In genomic region chr1:11649237-11649623, GRCh38 we compare ENCODE assay signal across 20 cellular contexts. TPM values are rescaled to one million over a fixed set of nuclear protein-coding genes. Genes with fewer than 3 reads are reported as not detected.
DNase-seq lines count a peak whose midpoint lies in the region; ATAC-seq, FAIRE-seq and TF ChIP-seq lines count a peak whose summit lies in the region.
"Had no signal": no experiment of that assay in that cellular context is flagged by ENCODE, and none has a peak within 500 bp of the region (broad histone marks: within the 10 kb centered on the region; RNA-seq: fewer than 3 reads in every experiment).

No MANE protein-coding gene starts in this region.

- H3K9me3 ChIP-seq in K562 (replicated peaks; ENCODE audit: control insufficient read depth, insufficient read depth, low read depth, low read length) (no peaks in the 10 kb centered on the region), liver (ENCODE audit: control insufficient read depth in 4 of 4, low read length in 3 of 4) (no peaks in the 10 kb centered on the region), tibial nerve (no peaks in the 10 kb centered on the region)

- TF ChIP-seq EP300 in K562 (IDR thresholded peaks at IDR 0.05; ENCODE audit: low read length) (no peak), tibial nerve (IDR thresholded peaks at IDR 0.05) (no peak)

- TF ChIP-seq RAD21 in K562 (CRISPR knock-in tag; conservative IDR thresholded peaks at IDR 0.05 in 1 of 2, IDR thresholded peaks at IDR 0.05 in 1 of 2), result no peak
- no peak for TF ChIP-seq RAD21 in liver (IDR thresholded peaks at IDR 0.05)

- TF ChIP-seq CTCF in K562 (IDR thresholded peaks at IDR 0.05 in 2 of 3, conservative IDR thresholded peaks at IDR 0.05 in 1 of 3; ENCODE audit: insufficient read depth in 2 of 3, low read depth in 1 of 3, low read length in 3 of 3) (no peak), liver (IDR thresholded peaks at IDR 0.05; ENCODE audit: low read depth, low read length, missing input control) (no peak), tibial nerve (IDR thresholded peaks at IDR 0.05) (no peak)

- FAIRE-seq in K562 (lab: Jason Lieb, UNC), result peak; percentile 55

- no peaks in the 10 kb centered on the region for H3K36me3 ChIP-seq in K562 (ENCODE audit: control insufficient read depth, insufficient read depth, low read length)
- no peaks in the 10 kb centered on the region for H3K36me3 ChIP-seq in liver (ENCODE audit: control insufficient read depth in 4 of 4, insufficient read depth in 3 of 4, low read depth in 1 of 4, low read length in 3 of 4)
- no peaks in the 10 kb centered on the region for H3K36me3 ChIP-seq in tibial nerve

- no peak for ATAC-seq in K562
- ATAC-seq in left ventricle myocardium superior, result no peak

- H3K27me3 ChIP-seq in K562 (ENCODE audit: control insufficient read depth in 2 of 2, insufficient read depth in 2 of 2, low read length in 2 of 2), result no peaks in the 10 kb centered on the region; a peak in 1 of 5 replicates
- no peaks in the 10 kb centered on the region for H3K27me3 ChIP-seq in liver (ENCODE audit: control insufficient read depth in 4 of 4, insufficient read depth in 4 of 4, low read length in 3 of 4)
- H3K27me3 ChIP-seq in tibial nerve, result peaks cover 0 to 11% of the 10 kb centered on the region in 2 donors

- peak in 2 of 3 experiments; percentile 21 to 24 for DNase-seq in NCI-H1417 (lab: John Stamatoyannopoulos, UW)
- DNase-seq in NCI-H1417 treated with DMSO at 0.1 percent for 48 hours (lab: John Stamatoyannopoulos, UW), result no peak
- no peak for DNase-seq in K562 (ENCODE audit: extremely low read depth in 1 of 4, low spot score in 3 of 4)
- no peak for DNase-seq in tibial nerve (ENCODE audit: low spot score in 2 of 2)
- DNase-seq in left ventricle myocardium superior, result no peak
- no peak for DNase-seq in HCEC 1CT
- DNase-seq in NCI-H2029 treated with DMSO at 0.1 percent for 48 hours (lab: John Stamatoyannopoulos, UW), result no peak
- DNase-seq: 8988T; cerebellar nuclear complex; DMS79; NCI-H1048; NCI-H1930; PC-9; Right ventricle myocardium superior; stimulated activated naive CD8-positive, alpha-beta T cell treated with anti-CD3 and anti-CD28 coated beads, Interleukin-15, amount 100 ng/mL, for 72 hours; trophoblast cell had no signal

- TF ChIP-seq POLR2A in K562 (conservative IDR thresholded peaks at IDR 0.05) (no peak), tibial nerve (IDR thresholded peaks at IDR 0.05) (no peak)

- H2AFZ ChIP-seq in K562 (ENCODE audit: low read depth, low read length), result peak overlapping the region; percentile 86
- H2AFZ ChIP-seq: parathyroid adenoma, PC-9 had no signal

- in situ Hi-C loops in K562 (cut with MboI), result no loop called here

- POLR2A ChIA-PET in K562 (lab: Yijun Ruan, JAX), result interaction anchor here (0.5 to 2.2 kb wide), 10 partner anchors 9 to 1398 kb away, joined by 3 to 13 read pairs (median 4); no protein-coding TSS in a partner anchor

- H3K9ac ChIP-seq in K562 (ENCODE audit: insufficient read depth in 1 of 2, low read depth in 2 of 2, low read length in 2 of 2), result peak overlapping the region in 1 of 2 experiments; percentile 86; a peak in 2 of 4 replicates
- H3K9ac ChIP-seq in liver (ENCODE audit: low read depth in 1 of 2, low read length in 2 of 2), result no peak overlapping the region
- H3K9ac ChIP-seq: parathyroid adenoma had no signal

- no TSS peak for BruUV-seq in K562 (replicated peaks; lab: Mats Ljungman, UMichigan)

- intact Hi-C loops in K562 (cut with micrococcal nuclease), result no loop called here
- intact Hi-C loops in left ventricle myocardium superior (cut with micrococcal nuclease), result no loop called here

- H3K79me2 ChIP-seq in K562 (ENCODE audit: control insufficient read depth, insufficient read depth, low read length), result no peaks in the 10 kb centered on the region
- H3K79me2 ChIP-seq: parathyroid adenoma had no signal

- no peaks in the 10 kb centered on the region for H3K9me1 ChIP-seq in K562 (ENCODE audit: control insufficient read depth, insufficient read depth, low read length)

- H3K4me1 ChIP-seq in K562 (replicated peaks in 1 of 2; ENCODE audit: control insufficient read depth in 2 of 2, insufficient read depth in 2 of 2, low read length in 2 of 2), result peaks cover 15 to 54% of the 10 kb centered on the region in 2 experiments; a peak in 4 of 5 replicates
- H3K4me1 ChIP-seq in liver (ENCODE audit: control insufficient read depth in 4 of 4, insufficient read depth in 4 of 4, low read length in 3 of 4), result peaks cover 7 to 33% (median 28%) of the 10 kb centered on the region in 4 donors
- peaks cover 0 to 72% (median 31%) of the 10 kb centered on the region in 4 donors for H3K4me1 ChIP-seq in tibial nerve
- H3K4me1 ChIP-seq: parathyroid adenoma had no signal

- H3K27ac ChIP-seq in K562 (ENCODE audit: extremely low read depth, low read depth, low read length) (no peak overlapping the region), liver (ENCODE audit: low read depth in 1 of 2, low read length in 2 of 2) (peak overlapping the region; percentile 78 to 81), tibial nerve (peak overlapping the region in 3 of 4 donors; percentile 54 to 93 (median 89))
- H3K27ac ChIP-seq: parathyroid adenoma, PC-9 had no signal

- CTCF ChIA-PET in K562 (lab: Yijun Ruan, JAX; ENCODE audit: low intra/inter-chr PET ratio), result interaction anchor here (0.6 to 3.3 kb wide), 4 partner anchors 62 to 244 kb away, joined by 3 to 52 read pairs (median 6); no protein-coding TSS in a partner anchor

- WGBS in K562 (ENCODE audit: insufficient coverage, low coverage, missing lambda C conversion rate), result 12% methylated on average over 8 of the region's 9 CpGs
- WGBS in liver, result 7% methylated on average over 9 of the region's 9 CpGs
- 23 to 25% methylated on average over 9 of the region's 9 CpGs for WGBS in tibial nerve, 2 donors

- no peaks in the 10 kb centered on the region; the same call in 1 of the 2 replicates for H4K20me1 ChIP-seq in K562 (replicated peaks; ENCODE audit: control insufficient read depth, insufficient read depth, low read length)

- peak overlapping the region; percentile 76 for H3K4me2 ChIP-seq in K562 (ENCODE audit: insufficient read depth, low read length)
- H3K4me2 ChIP-seq: PC-9 had no signal

- H3K4me3 ChIP-seq in K562 (peak overlapping the region; percentile 22; the same call in 1 of the 2 replicates), liver (ENCODE audit: low read depth in 1 of 3, low read length in 3 of 3) (peak overlapping the region in 2 of 3 donors; percentile 24 to 38), tibial nerve (peak overlapping the region in 1 of 4 donors; percentile 6)
- H3K4me3 ChIP-seq: PC-9 had no signal

RNA-seq across cellular contexts. Expression of gene FBXO2, which starts 5.0 kb away (rescaled TPM):
- 0.76 and 1.9 TPM in 2 replicates for total RNA-seq in K562 (2011; cell fraction: chromatin; rRNA removed; ENCODE audit: low replicate concordance)
- 1.7 and 1.8 TPM in 2 replicates for total RNA-seq in K562 (2011; cell fraction: nucleolus; rRNA removed)
- total RNA-seq in K562 (2011; cell fraction: nucleoplasm; rRNA removed), result 1.3 and 1.5 TPM in 2 replicates
- total RNA-seq in K562 (2014; rRNA removed) (1.1 and 1.9 TPM in 2 replicates), K562 (2014; rRNA removed; fragmentation: Illumina TruSeq; extraction: Trizol) (0.16 and 0.25 TPM in 2 replicates), K562 (2015; rRNA removed; fragmentation: Illumina TruSeq; extraction: Trizol) (0.22 and 0.41 TPM in 2 replicates), K562 (2021) (1.4 and 1.7 TPM in 2 replicates), liver (1 to 10 TPM; 1.7 to 2.9 TPM), tibial nerve (10 to 100 TPM in 3 of 4 donors, 1 to 10 TPM in 1; 7.5 to 21.0 (median 15.6) TPM), left ventricle myocardium superior (3.9 TPM)
- polyA plus RNA-seq in K562 (2011; rRNA removed) (1.1 and 2.8 TPM in 2 replicates), K562 (2014; fragmentation: Illumina TruSeq; extraction: Trizol) (0.27 and 0.46 TPM in 2 replicates), K562 (2014; fragmentation: Nextera tagmentation; extraction: Ambion mirVana) (under 1 TPM; 0.04 to 0.27 TPM), K562 (2014; rRNA removed) (1.6 and 2.2 TPM in 2 replicates), liver (10 to 100 TPM in 1 of 2 donors, 1 to 10 TPM in 1; 5.0 to 20.9 TPM)
- polyA plus RNA-seq in K562 (2011; cell fraction: cytosol; rRNA removed), result 2.6 and 3.2 TPM in 2 replicates
- polyA plus RNA-seq in K562 (2011; cell fraction: nucleus; rRNA removed), result 4.5 and 6.3 TPM in 2 replicates
- 1.6 and 1.8 TPM in 2 replicates for polyA plus RNA-seq in K562 (2012)
- polyA minus RNA-seq in K562 (2011; rRNA and poly(A)+ RNA removed), result 0.21 and 0.48 TPM in 2 replicates
- polyA minus RNA-seq in K562 (2011; cell fraction: cytosol; rRNA and poly(A)+ RNA removed), result 0.57 and 2.8 TPM in 2 replicates
- polyA minus RNA-seq in K562 (2011; cell fraction: nucleus; rRNA and poly(A)+ RNA removed), result 0.67 and 1.4 TPM in 2 replicates

RNA-seq across cellular contexts. Expression of gene FBXO44, which starts 5.4 kb away (rescaled TPM):
- 25.1 and 57.8 TPM in 2 replicates for total RNA-seq in K562 (2011; cell fraction: chromatin; rRNA removed; ENCODE audit: low replicate concordance)
- total RNA-seq in K562 (2011; cell fraction: nucleolus; rRNA removed), result 47.5 and 48.8 TPM in 2 replicates
- 32.2 and 35.3 TPM in 2 replicates for total RNA-seq in K562 (2011; cell fraction: nucleoplasm; rRNA removed)
- total RNA-seq in K562 (2014; rRNA removed) (11.6 and 14.7 TPM in 2 replicates), K562 (2014; rRNA removed; fragmentation: Illumina TruSeq; extraction: Trizol) (2.6 and 3.9 TPM in 2 replicates), K562 (2015; rRNA removed; fragmentation: Illumina TruSeq; extraction: Trizol) (6.1 and 6.7 TPM in 2 replicates), K562 (2021) (15.7 and 16.4 TPM in 2 replicates), liver (1 to 10 TPM; 3.6 to 6.4 TPM), tibial nerve (10 to 100 TPM; 24.1 to 59.4 (median 35.7) TPM), left ventricle myocardium superior (20.4 TPM)
- polyA plus RNA-seq in K562 (2011; rRNA removed) (8.3 and 18.1 TPM in 2 replicates), K562 (2014; fragmentation: Illumina TruSeq; extraction: Trizol) (5.9 and 9.8 TPM in 2 replicates), K562 (2014; fragmentation: Nextera tagmentation; extraction: Ambion mirVana) (1 to 10 TPM in 1 of 2 experiments, under 1 TPM in 1; 0.69 to 1.3 TPM), K562 (2014; rRNA removed) (20.9 and 23.7 TPM in 2 replicates), liver (10 to 100 TPM in 1 of 2 donors, 1 to 10 TPM in 1; 7.1 to 13.2 TPM)
- 18.0 and 19.5 TPM in 2 replicates for polyA plus RNA-seq in K562 (2011; cell fraction: cytosol; rRNA removed)
- 93.3 and 93.5 TPM in 2 replicates for polyA plus RNA-seq in K562 (2011; cell fraction: nucleus; rRNA removed)
- polyA plus RNA-seq in K562 (2012), result 11.8 and 19.7 TPM in 2 replicates
- polyA minus RNA-seq in K562 (2011; rRNA and poly(A)+ RNA removed), result 5.7 and 7.3 TPM in 2 replicates
- 3.5 and 14.7 TPM in 2 replicates for polyA minus RNA-seq in K562 (2011; cell fraction: cytosol; rRNA and poly(A)+ RNA removed)
- 29.5 and 46.7 TPM in 2 replicates for polyA minus RNA-seq in K562 (2011; cell fraction: nucleus; rRNA and poly(A)+ RNA removed)

RNA-seq across cellular contexts. Expression of gene FBXO6, which starts 14.8 kb away (rescaled TPM):
- total RNA-seq in K562 (2011; cell fraction: chromatin; rRNA removed; ENCODE audit: low replicate concordance), result 3.1 and 10.3 TPM in 2 replicates
- 13.0 and 14.1 TPM in 2 replicates for total RNA-seq in K562 (2011; cell fraction: nucleolus; rRNA removed)
- total RNA-seq in K562 (2011; cell fraction: nucleoplasm; rRNA removed), result 7.6 and 11.3 TPM in 2 replicates
- total RNA-seq in K562 (2014; rRNA removed), result 44.1 and 44.9 TPM in 2 replicates
- total RNA-seq in K562 (2014; rRNA removed; fragmentation: Illumina TruSeq; extraction: Trizol), result 9.6 and 15.2 TPM in 2 replicates
- 23.8 and 24.5 TPM in 2 replicates for total RNA-seq in K562 (2015; rRNA removed; fragmentation: Illumina TruSeq; extraction: Trizol)
- 23.2 and 24.9 TPM in 2 replicates for total RNA-seq in K562 (2021)
- 35.2 and 64.0 TPM in 2 replicates for polyA plus RNA-seq in K562 (2011; rRNA removed)
- polyA plus RNA-seq in K562 (2011; cell fraction: cytosol; rRNA removed), result 96.3 and 104 TPM in 2 replicates
- 14.1 and 20.6 TPM in 2 replicates for polyA plus RNA-seq in K562 (2011; cell fraction: nucleus; rRNA removed)
- 26.0 and 39.2 TPM in 2 replicates for polyA plus RNA-seq in K562 (2012)
- polyA plus RNA-seq in K562 (2014; fragmentation: Illumina TruSeq; extraction: Trizol), result 34.1 and 34.7 TPM in 2 replicates
- polyA plus RNA-seq in K562 (2014; fragmentation: Nextera tagmentation; extraction: Ambion mirVana), result 10 to 100 TPM; 10.6 to 16.4 TPM
- 45.8 and 49.6 TPM in 2 replicates for polyA plus RNA-seq in K562 (2014; rRNA removed)
- polyA minus RNA-seq in K562 (2011; rRNA and poly(A)+ RNA removed), result 15.9 and 20.2 TPM in 2 replicates
- 14.4 and 33.6 TPM in 2 replicates for polyA minus RNA-seq in K562 (2011; cell fraction: cytosol; rRNA and poly(A)+ RNA removed)
- 6.2 and 9.4 TPM in 2 replicates for polyA minus RNA-seq in K562 (2011; cell fraction: nucleus; rRNA and poly(A)+ RNA removed)
- 1 to 10 TPM; 5.7 to 7.5 TPM for total RNA-seq in liver
- 10 to 100 TPM in 1 of 2 donors, 1 to 10 TPM in 1; 7.5 to 15.5 TPM for polyA plus RNA-seq in liver
- total RNA-seq in tibial nerve, result 10 to 100 TPM in 3 of 4 donors, 1 to 10 TPM in 1; 9.6 to 18.2 (median 13.8) TPM
- total RNA-seq in left ventricle myocardium superior, result 11.1 TPM

RNA-seq across cellular contexts. Expression of gene MAD2L2, which starts 31.7 kb away (rescaled TPM):
- total RNA-seq in K562 (2011; cell fraction: chromatin; rRNA removed; ENCODE audit: low replicate concordance), result 61.6 and 182 TPM in 2 replicates
- 209 and 213 TPM in 2 replicates for total RNA-seq in K562 (2011; cell fraction: nucleolus; rRNA removed)
- total RNA-seq in K562 (2011; cell fraction: nucleoplasm; rRNA removed), result 129 and 143 TPM in 2 replicates
- total RNA-seq in K562 (2014; rRNA removed) (286 and 326 TPM in 2 replicates), K562 (2014; rRNA removed; fragmentation: Illumina TruSeq; extraction: Trizol) (69.7 and 100 TPM in 2 replicates), K562 (2015; rRNA removed; fragmentation: Illumina TruSeq; extraction: Trizol) (143 TPM in 2 replicates), K562 (2021) (211 and 212 TPM in 2 replicates), liver (10 to 100 TPM; 17.5 to 26.2 TPM), tibial nerve (10 to 100 TPM; 28.2 to 56.1 (median 32.3) TPM), left ventricle myocardium superior (21.8 TPM)
- polyA plus RNA-seq in K562 (2011; rRNA removed) (138 and 190 TPM in 2 replicates), K562 (2014; fragmentation: Illumina TruSeq; extraction: Trizol) (185 and 189 TPM in 2 replicates), K562 (2014; fragmentation: Nextera tagmentation; extraction: Ambion mirVana) (10 to 100 TPM; 12.4 to 25.9 TPM), K562 (2014; rRNA removed) (270 and 279 TPM in 2 replicates), liver (10 to 100 TPM; 37.6 to 43.1 TPM)
- 297 and 419 TPM in 2 replicates for polyA plus RNA-seq in K562 (2011; cell fraction: cytosol; rRNA removed)
- 289 and 315 TPM in 2 replicates for polyA plus RNA-seq in K562 (2011; cell fraction: nucleus; rRNA removed)
- 217 and 239 TPM in 2 replicates for polyA plus RNA-seq in K562 (2012)
- polyA minus RNA-seq in K562 (2011; rRNA and poly(A)+ RNA removed), result 95.3 and 109 TPM in 2 replicates
- polyA minus RNA-seq in K562 (2011; cell fraction: cytosol; rRNA and poly(A)+ RNA removed), result 94.6 and 115 TPM in 2 replicates
- 71.6 and 96.6 TPM in 2 replicates for polyA minus RNA-seq in K562 (2011; cell fraction: nucleus; rRNA and poly(A)+ RNA removed)

RNA-seq across cellular contexts. Expression of gene DRAXIN, which starts 42.3 kb away (rescaled TPM):
- not detected in 2 replicates for total RNA-seq in K562 (2011; cell fraction: chromatin; rRNA removed; ENCODE audit: low replicate concordance)
- not detected in 2 replicates for total RNA-seq in K562 (2011; cell fraction: nucleolus; rRNA removed)
- total RNA-seq in K562 (2011; cell fraction: nucleoplasm; rRNA removed), result not detected in 2 replicates
- total RNA-seq in K562 (2014; rRNA removed) (not detected in 2 replicates), K562 (2014; rRNA removed; fragmentation: Illumina TruSeq; extraction: Trizol) (0.04 TPM in 1 of 2 replicates, not detected in the other), K562 (2015; rRNA removed; fragmentation: Illumina TruSeq; extraction: Trizol) (under 0.01 TPM in 1 of 2 replicates, not detected in the other), K562 (2021) (not detected in 2 replicates), liver (under 1 TPM in 1 of 2 donors, not detected in 1; under 0.01 TPM), tibial nerve (1 to 10 TPM in 1 of 4 donors, under 1 TPM in 2, not detected in 1; under 0.01 to 1.2 (median 0.20) TPM), left ventricle myocardium superior (0.05 TPM)
- polyA plus RNA-seq in K562 (2011; rRNA removed) (0.01 TPM in 1 of 2 replicates, not detected in the other), K562 (2014; fragmentation: Illumina TruSeq; extraction: Trizol) (not detected in 2 replicates), K562 (2014; fragmentation: Nextera tagmentation; extraction: Ambion mirVana) (under 1 TPM in 1 of 2 experiments, not detected in 1; 0.01 TPM), K562 (2014; rRNA removed) (0.01 TPM in 1 of 2 replicates, not detected in the other), liver (under 1 TPM in 1 of 2 donors, not detected in 1; 0.01 TPM)
- 0.01 TPM in 1 of 2 replicates, not detected in the other for polyA plus RNA-seq in K562 (2011; cell fraction: cytosol; rRNA removed)
- not detected in 2 replicates for polyA plus RNA-seq in K562 (2011; cell fraction: nucleus; rRNA removed)
- polyA plus RNA-seq in K562 (2012), result 0.01 TPM in 2 replicates
- not detected in 2 replicates for polyA minus RNA-seq in K562 (2011; rRNA and poly(A)+ RNA removed)
- polyA minus RNA-seq in K562 (2011; cell fraction: cytosol; rRNA and poly(A)+ RNA removed), result not detected in 2 replicates
- not detected in 2 replicates for polyA minus RNA-seq in K562 (2011; cell fraction: nucleus; rRNA and poly(A)+ RNA removed)
- total RNA-seq: activated T-helper 1 cell treated with anti-CD3 and anti-CD28 coated beads, Interleukin-12 subunit alpha, Interleukin-12 subunit beta, Interleukin-2, Interleukin-4 antibody, amounts not matched to agents 30 ng/mL and 10 ng/mL and 1 ng/mL, durations not matched to agents 14 hours and 24 hours and 36 hours; H4; PC-9 had no signal

Comparison
In these comparisons a context has a peak if more than half of its experiments do, and no peak if none do; other contexts are left out.
1. DNase-seq: peak in NCI-H1417 (2 of 3); none in NCI-H1417 treated with DMSO at 0.1 percent for 48 hours (single experiment), K562 (0 of 4), tibial nerve (0 of 2), left ventricle myocardium superior (single experiment), HCEC 1CT (single experiment) and NCI-H2029 treated with DMSO at 0.1 percent for 48 hours (single experiment).